24 cellular contexts compared by ENCODE assay signal in genomic region chr3:183218826-183219225, GRCh38. TPM values are rescaled to one million over a fixed set of nuclear protein-coding genes. Genes with fewer than 3 reads are reported as not detected.
DNase-seq lines count a peak whose midpoint lies in the region; ATAC-seq lines count a peak whose summit lies in the region.
"Had no signal": no experiment of that assay in that cellular context is flagged by ENCODE, and none has a peak within 500 bp of the region (broad histone marks: within the 10 kb centered on the region; RNA-seq: fewer than 3 reads in every experiment).

No MANE protein-coding gene starts in this region.

- no peak overlapping the region for H3K27ac ChIP-seq in effector memory CD4-positive, alpha-beta T cell (ENCODE audit: insufficient read depth, low read length, poor library complexity, severe bottlenecking)
- H3K27ac ChIP-seq: breast epithelium, C4-2B, SK-N-MC, transverse colon had no signal

- H3K9me3 ChIP-seq in effector memory CD4-positive, alpha-beta T cell (ENCODE audit: control insufficient read depth, low read length) = no peaks in the 10 kb centered on the region
- H3K9me3 ChIP-seq: breast epithelium, transverse colon had no signal

- peak overlapping the region; percentile 38 for H3K27ac Mint-ChIP-seq in activated T-helper 2 cell treated with anti-CD3 and anti-CD28 coated beads, Interferon-gamma antibody, Interleukin-2, Interleukin-4, amounts not matched to agents 10 μg/mL and 5 μg/mL and 100 μg/mL, durations not matched to agents 14 hours and 24 hours and 36 hours
- H3K27ac Mint-ChIP-seq in stimulated activated memory B cell treated with anti-CD40 and anti-IgM and Interleukin-4, amounts not matched to agents 10 μg/mL and 1 μg/mL and 100 μg/mL, for 72 hours = peak overlapping the region; percentile 25
- H3K27ac Mint-ChIP-seq: activated CD4-positive, alpha-beta T cell treated with anti-CD3 and anti-CD28 coated beads for 36 hours; naive thymus-derived CD8-positive, alpha-beta T cell had no signal

- H3K36me3 Mint-ChIP-seq in activated T-helper 2 cell treated with anti-CD3 and anti-CD28 coated beads, Interferon-gamma antibody, Interleukin-2, Interleukin-4, amounts not matched to agents 10 μg/mL and 5 μg/mL and 100 μg/mL, durations not matched to agents 14 hours and 24 hours and 36 hours (ENCODE audit: low read depth) = peaks cover 5% of the 10 kb centered on the region
- H3K36me3 Mint-ChIP-seq in stimulated activated memory B cell treated with anti-CD40 and anti-IgM and Interleukin-4, amounts not matched to agents 10 μg/mL and 1 μg/mL and 100 μg/mL, for 72 hours = no peaks in the 10 kb centered on the region
- H3K36me3 Mint-ChIP-seq: naive thymus-derived CD8-positive, alpha-beta T cell had no signal

- peak; percentile 82 for ATAC-seq in stimulated activated memory B cell treated with anti-CD40 and anti-IgM and Interleukin-4, amounts not matched to agents 10 μg/mL and 1 μg/mL and 100 μg/mL, for 72 hours
- ATAC-seq: activated CD4-positive, alpha-beta T cell treated with anti-CD3 and anti-CD28 coated beads for 36 hours; naive thymus-derived CD8-positive, alpha-beta T cell had no signal

- DNase-seq in GF-D8 (lab: John Stamatoyannopoulos, UW) = peak; percentile 53
- peak; percentile 96 for DNase-seq in MV-4-11 (lab: John Stamatoyannopoulos, UW)
- no peak for DNase-seq in activated T-helper 2 cell treated with anti-CD3 and anti-CD28 coated beads, Interferon-gamma antibody, Interleukin-2, Interleukin-4, amounts not matched to agents 10 μg/mL and 5 μg/mL and 100 μg/mL, durations not matched to agents 14 hours and 24 hours and 36 hours (ENCODE audit: low spot score)
- DNase-seq in NCI-H526 (lab: John Stamatoyannopoulos, UW) = no peak
- DNase-seq in effector memory CD4-positive, alpha-beta T cell = no peak
- no peak for DNase-seq in glomerular visceral epithelial cell (ENCODE audit: extremely low spot score)
- DNase-seq: activated CD4-positive, alpha-beta T cell treated with anti-CD3 and anti-CD28 coated beads for 36 hours; activated naive CD4-positive, alpha-beta T cell; activated T-cell treated with anti-CD3 and anti-CD28 coated beads, Interleukin-2, amount 50 U/mL, for 48 hours; amniotic stem cell; effector CD8-positive, alpha-beta T cell; erythroblast; GOT3; head of caudate nucleus; midbrain; naive thymus-derived CD8-positive, alpha-beta T cell; NCI-H1092 treated with DMSO at 0.1 percent for 48 hours; NCI-H1930; transverse colon had no signal

- H3K4me3 Mint-ChIP-seq in activated T-helper 2 cell treated with anti-CD3 and anti-CD28 coated beads, Interferon-gamma antibody, Interleukin-2, Interleukin-4, amounts not matched to agents 10 μg/mL and 5 μg/mL and 100 μg/mL, durations not matched to agents 14 hours and 24 hours and 36 hours (ENCODE audit: low read depth) = no peak overlapping the region
- H3K4me3 Mint-ChIP-seq in stimulated activated memory B cell treated with anti-CD40 and anti-IgM and Interleukin-4, amounts not matched to agents 10 μg/mL and 1 μg/mL and 100 μg/mL, for 72 hours = peak overlapping the region; percentile 17
- H3K4me3 Mint-ChIP-seq: activated CD4-positive, alpha-beta T cell treated with anti-CD3 and anti-CD28 coated beads for 36 hours; naive thymus-derived CD8-positive, alpha-beta T cell had no signal

- intact Hi-C loops in activated T-helper 2 cell treated with anti-CD3 and anti-CD28 coated beads, Interferon-gamma antibody, Interleukin-2, Interleukin-4, amounts not matched to agents 10 μg/mL and 5 μg/mL and 100 μg/mL, durations not matched to agents 14 hours and 24 hours and 36 hours (cut with micrococcal nuclease) = no loop called here

- H3K4me3 ChIP-seq in effector memory CD4-positive, alpha-beta T cell (ENCODE audit: insufficient read depth, low read depth, low read length, poor library complexity, severe bottlenecking) = no peak overlapping the region
- H3K4me3 ChIP-seq: breast epithelium, SK-N-MC, transverse colon had no signal

- no peaks in the 10 kb centered on the region for H3K27me3 ChIP-seq in effector memory CD4-positive, alpha-beta T cell (replicated peaks; ENCODE audit: control insufficient read depth, insufficient read depth, low read length, poor library complexity, severe bottlenecking)
- H3K27me3 ChIP-seq: breast epithelium had no signal

- H3K4me1 ChIP-seq in effector memory CD4-positive, alpha-beta T cell (ENCODE audit: control insufficient read depth, insufficient read depth, low read length, poor library complexity, severe bottlenecking) = no peaks in the 10 kb centered on the region
- H3K4me1 ChIP-seq: breast epithelium had no signal

- no peaks in the 10 kb centered on the region for H3K27me3 Mint-ChIP-seq in activated T-helper 2 cell treated with anti-CD3 and anti-CD28 coated beads, Interferon-gamma antibody, Interleukin-2, Interleukin-4, amounts not matched to agents 10 μg/mL and 5 μg/mL and 100 μg/mL, durations not matched to agents 14 hours and 24 hours and 36 hours (ENCODE audit: low read depth)
- peaks cover 41% of the 10 kb centered on the region for H3K27me3 Mint-ChIP-seq in stimulated activated memory B cell treated with anti-CD40 and anti-IgM and Interleukin-4, amounts not matched to agents 10 μg/mL and 1 μg/mL and 100 μg/mL, for 72 hours
- H3K27me3 Mint-ChIP-seq: activated CD4-positive, alpha-beta T cell treated with anti-CD3 and anti-CD28 coated beads for 36 hours had no signal

- no peaks in the 10 kb centered on the region for H3K9me3 Mint-ChIP-seq in activated T-helper 2 cell treated with anti-CD3 and anti-CD28 coated beads, Interferon-gamma antibody, Interleukin-2, Interleukin-4, amounts not matched to agents 10 μg/mL and 5 μg/mL and 100 μg/mL, durations not matched to agents 14 hours and 24 hours and 36 hours
- H3K9me3 Mint-ChIP-seq in stimulated activated memory B cell treated with anti-CD40 and anti-IgM and Interleukin-4, amounts not matched to agents 10 μg/mL and 1 μg/mL and 100 μg/mL, for 72 hours = peaks cover 3% of the 10 kb centered on the region
- H3K9me3 Mint-ChIP-seq: naive thymus-derived CD8-positive, alpha-beta T cell had no signal

- peaks cover 34% of the 10 kb centered on the region for H3K4me1 Mint-ChIP-seq in activated T-helper 2 cell treated with anti-CD3 and anti-CD28 coated beads, Interferon-gamma antibody, Interleukin-2, Interleukin-4, amounts not matched to agents 10 μg/mL and 5 μg/mL and 100 μg/mL, durations not matched to agents 14 hours and 24 hours and 36 hours (ENCODE audit: low read depth)
- peaks cover 28% of the 10 kb centered on the region for H3K4me1 Mint-ChIP-seq in stimulated activated memory B cell treated with anti-CD40 and anti-IgM and Interleukin-4, amounts not matched to agents 10 μg/mL and 1 μg/mL and 100 μg/mL, for 72 hours

- no peaks in the 10 kb centered on the region for H3K36me3 ChIP-seq in effector memory CD4-positive, alpha-beta T cell (ENCODE audit: control insufficient read depth, insufficient read depth, low read length)
- H3K36me3 ChIP-seq: breast epithelium, transverse colon had no signal

RNA-seq across cellular contexts. Expression of gene B3GNT5, which starts 34.2 kb away (rescaled TPM):
- total RNA-seq in activated T-helper 2 cell treated with anti-CD3 and anti-CD28 coated beads, Interferon-gamma antibody, Interleukin-2, Interleukin-4, amounts not matched to agents 10 μg/mL and 5 μg/mL and 100 μg/mL, durations not matched to agents 14 hours and 24 hours and 36 hours = 41.0 and 41.7 TPM in 2 replicates
- total RNA-seq: naive thymus-derived CD8-positive, alpha-beta T cell had no signal

RNA-seq across cellular contexts. Expression of gene LAMP3, which starts 56.3 kb away (rescaled TPM):
- total RNA-seq in activated T-helper 2 cell treated with anti-CD3 and anti-CD28 coated beads, Interferon-gamma antibody, Interleukin-2, Interleukin-4, amounts not matched to agents 10 μg/mL and 5 μg/mL and 100 μg/mL, durations not matched to agents 14 hours and 24 hours and 36 hours = 3.4 and 3.8 TPM in 2 replicates
- total RNA-seq: OCI-LY7 had no signal

Comparison
In these comparisons a context has a peak if more than half of its experiments do, and no peak if none do; other contexts are left out.
1. DNase-seq: peak in GF-D8 (single experiment) and MV-4-11 (single experiment); none in activated T-helper 2 cell treated with anti-CD3 and anti-CD28 coated beads, Interferon-gamma antibody, Interleukin-2, Interleukin-4, amounts not matched to agents 10 μg/mL and 5 μg/mL and 100 μg/mL, durations not matched to agents 14 hours and 24 hours and 36 hours (single experiment), NCI-H526 (0 of 2), effector memory CD4-positive, alpha-beta T cell (0 of 3) and glomerular visceral epithelial cell (single experiment).